22 cellular contexts compared by ENCODE assay signal in the genomic region with DNA sequence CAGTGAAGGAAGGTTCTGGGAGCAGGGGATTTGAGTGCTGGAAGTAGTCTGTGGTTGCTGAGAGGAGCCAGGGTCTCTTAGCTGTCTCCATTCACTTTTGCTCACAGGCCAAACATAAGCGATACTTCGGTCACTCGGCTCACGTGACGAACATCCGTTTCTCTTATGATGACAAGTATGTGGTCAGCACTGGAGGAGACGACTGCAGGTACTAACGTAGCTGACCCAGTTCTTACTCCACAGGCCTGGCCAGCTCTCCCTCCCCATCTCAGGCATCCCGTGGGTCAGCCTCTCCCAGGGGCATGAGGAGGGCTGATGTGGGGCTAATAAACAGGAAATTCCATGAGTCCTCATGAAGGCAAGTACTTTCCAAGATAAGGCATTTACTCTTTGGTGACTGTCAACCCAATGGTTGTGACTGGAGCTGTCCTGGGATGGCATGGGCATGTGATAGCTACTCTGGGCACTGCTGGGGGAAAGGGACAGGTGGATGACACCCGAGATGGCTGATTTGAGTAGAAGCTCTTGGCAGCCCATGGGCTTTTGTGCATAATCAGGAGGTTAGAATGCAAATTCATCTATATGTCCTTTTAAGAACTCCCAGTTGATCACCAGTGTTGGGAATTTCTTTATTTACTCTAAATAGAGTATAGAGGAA.
DNase-seq lines count a peak whose midpoint lies in the region; ATAC-seq, FAIRE-seq and TF ChIP-seq lines count a peak whose summit lies in the region.
"Had no signal": no experiment of that assay in that cellular context is flagged by ENCODE, and none has a peak within 500 bp of the region (broad histone marks: within the 10 kb centered on the region; RNA-seq: fewer than 3 reads in every experiment).

No MANE protein-coding gene starts in this region.

- peaks cover 16% of the 10 kb centered on the region for H3K4me1 ChIP-seq in endothelial cell of umbilical vein (ENCODE audit: control insufficient read depth, extremely low read depth, insufficient read depth, low read length)
- H3K4me1 ChIP-seq: breast epithelium, HAP-1, SJCRH30 had no signal

- H3K27ac ChIP-seq in RWPE1, result peak overlapping the region; percentile 76
- H3K27ac ChIP-seq in endothelial cell of umbilical vein (ENCODE audit: insufficient read depth, low read depth, low read length), result no peak overlapping the region
- H3K27ac ChIP-seq: breast epithelium, neural progenitor cell, SJCRH30 had no signal

- H3K27ac Mint-ChIP-seq in progenitor cell of endocrine pancreas, result peak overlapping the region; percentile 17
- H3K27ac Mint-ChIP-seq: activated B cell treated with CpG ODN at 0.5 μM for 24 hours; activated naive CD8-positive, alpha-beta T cell treated with anti-CD3 and anti-CD28 coated beads for 36 hours; memory B cell; neural progenitor cell had no signal

- H3K27me3 ChIP-seq in endothelial cell of umbilical vein (ENCODE audit: control insufficient read depth in 2 of 2, insufficient read depth in 2 of 2, low read length in 2 of 2), result no peaks in the 10 kb centered on the region
- H3K27me3 ChIP-seq: breast epithelium, neural progenitor cell, SJCRH30 had no signal

- peaks cover 3 to 27% of the 10 kb centered on the region in 2 experiments for H3K36me3 ChIP-seq in endothelial cell of umbilical vein (ENCODE audit: control insufficient read depth in 2 of 2, extremely low read depth in 1 of 2, insufficient read depth in 2 of 2, low read length in 2 of 2)
- H3K36me3 ChIP-seq: breast epithelium had no signal

- H3K4me3 ChIP-seq in endothelial cell of umbilical vein (replicated peaks in 1 of 3; ENCODE audit: insufficient read depth in 1 of 3, low read depth in 1 of 3, low read length in 3 of 3), result no peak overlapping the region
- H3K4me3 ChIP-seq: breast epithelium, HAP-1, heart right ventricle, neural progenitor cell, SJCRH30 had no signal

- peaks cover 19% of the 10 kb centered on the region for H3K36me3 Mint-ChIP-seq in progenitor cell of endocrine pancreas (ENCODE audit: insufficient read depth)

- H3K4me1 Mint-ChIP-seq in progenitor cell of endocrine pancreas (ENCODE audit: low read depth), result no peaks in the 10 kb centered on the region

- H3K4me2 ChIP-seq in endothelial cell of umbilical vein (ENCODE audit: insufficient read depth, low read length), result no peak overlapping the region
- H3K4me2 ChIP-seq: neural progenitor cell had no signal

- H3K9me1 ChIP-seq in endothelial cell of umbilical vein (replicated peaks; ENCODE audit: control insufficient read depth, extremely low read depth, insufficient read depth, low read length), result no peaks in the 10 kb centered on the region

- no peaks in the 10 kb centered on the region for H3K27me3 Mint-ChIP-seq in progenitor cell of endocrine pancreas
- H3K27me3 Mint-ChIP-seq: activated B cell treated with CpG ODN at 0.5 μM for 24 hours; activated naive CD8-positive, alpha-beta T cell treated with anti-CD3 and anti-CD28 coated beads for 36 hours; memory B cell had no signal

- no peak overlapping the region for H2AFZ ChIP-seq in endothelial cell of umbilical vein (ENCODE audit: low read depth, low read length)
- H2AFZ ChIP-seq: neural progenitor cell had no signal

- H3K9ac ChIP-seq in endothelial cell of umbilical vein (replicated peaks; ENCODE audit: extremely low read depth, insufficient read depth, low read length), result no peak overlapping the region
- H3K9ac ChIP-seq: neural progenitor cell had no signal

- no peak for ATAC-seq in GM18505 (IDR thresholded peaks at IDR 0.05; ENCODE audit: unreplicated experiment)
- ATAC-seq in HG03159 (IDR thresholded peaks at IDR 0.05; ENCODE audit: unreplicated experiment), result no peak
- ATAC-seq: sciatic nerve had no signal

- POLR2A ChIA-PET in RWPE1 (lab: Yijun Ruan, JAX; ENCODE audit: low non-redundant PET), result no interaction called here
- POLR2A ChIA-PET in endothelial cell of umbilical vein (lab: Charles Lee), result no interaction called here

- CTCF ChIA-PET in RWPE1 (lab: Yijun Ruan, JAX) (no interaction called here), endothelial cell of umbilical vein (lab: Charles Lee) (interaction anchor here (1.0 to 1.9 kb wide), 4 partner anchors 9 to 199 kb away, joined by 3 to 7 read pairs (median 4); no protein-coding TSS in a partner anchor)

- peak; percentile 10 for TF ChIP-seq POLR2A in GM18505 (IDR thresholded peaks at IDR 0.05; ENCODE audit: borderline replicate concordance, extremely low read depth, insufficient read depth, insufficient read length)
- peak; percentile 56 for TF ChIP-seq POLR2A in endothelial cell of umbilical vein (IDR thresholded peaks at IDR 0.05; ENCODE audit: low read depth, low read length)

- no peaks in the 10 kb centered on the region for H3K9me3 Mint-ChIP-seq in progenitor cell of endocrine pancreas (ENCODE audit: low read depth)
- H3K9me3 Mint-ChIP-seq: activated B cell treated with CpG ODN at 0.5 μM for 24 hours, neural progenitor cell had no signal

- no peak overlapping the region for H3K4me3 Mint-ChIP-seq in progenitor cell of endocrine pancreas (ENCODE audit: low read depth)
- H3K4me3 Mint-ChIP-seq: activated B cell treated with CpG ODN at 0.5 μM for 24 hours; activated naive CD8-positive, alpha-beta T cell treated with anti-CD3 and anti-CD28 coated beads for 36 hours; memory B cell; neural progenitor cell had no signal

- FAIRE-seq in endothelial cell of umbilical vein (lab: Jason Lieb, UNC), result no peak
- FAIRE-seq: G401.6 had no signal

- intact Hi-C loops in endothelial cell of umbilical vein (cut with micrococcal nuclease), result no loop called here

- no peaks in the 10 kb centered on the region for H3K9me3 ChIP-seq in endothelial cell of umbilical vein (replicated peaks; ENCODE audit: control insufficient read depth, insufficient read depth, low read length)
- H3K9me3 ChIP-seq: breast epithelium, HAP-1, heart right ventricle, SJCRH30 had no signal

- dilution Hi-C loops in endothelial cell of umbilical vein (cut with MboI; ENCODE audit: extremely low pct_ligation_motif_present, low sequenced_read_pairs), result no loop called here

- H4K20me1 ChIP-seq in endothelial cell of umbilical vein (replicated peaks; ENCODE audit: control insufficient read depth, extremely low read depth, insufficient read depth, low read length), result peaks cover 9% of the 10 kb centered on the region

- TF ChIP-seq CTCF in RWPE1 (conservative IDR thresholded peaks at IDR 0.05; ENCODE audit: low read depth) (no peak), endothelial cell of umbilical vein (IDR thresholded peaks at IDR 0.05; ENCODE audit: extremely low read depth in 1 of 2, insufficient read depth in 1 of 2, low read depth in 1 of 2, low read length in 2 of 2) (no peak), progenitor cell of endocrine pancreas (IDR thresholded peaks at IDR 0.05; ENCODE audit: unreplicated experiment) (no peak)

- DNase-seq in RWPE1 (ENCODE audit: low spot score) (no peak), endothelial cell of umbilical vein (ENCODE audit: low read depth, low spot score) (no peak), progenitor cell of endocrine pancreas (ENCODE audit: low spot score, unreplicated experiment) (no peak), SKM-1 treated with dmso at 0.1 percent for 144 hours (lab: John Stamatoyannopoulos, UW; ENCODE audit: unreplicated experiment) (no peak)
- DNase-seq in activated CD4-positive, alpha-beta T cell treated with anti-CD3 and anti-CD28 coated beads for 4 hours, result no peak
- DNase-seq: activated B cell treated with CpG ODN at 0.5 μM for 24 hours; activated naive CD8-positive, alpha-beta T cell treated with anti-CD3 and anti-CD28 coated beads for 36 hours; effector CD4-positive, alpha-beta T cell; KG1; NCI-H1048; NCI-H510A; stimulated activated CD4-positive, alpha-beta T cell treated with anti-CD3 and anti-CD28 coated beads, Interleukin-2, amount 100 ng/mL, for 24 hours had no signal

- H3K79me2 ChIP-seq in endothelial cell of umbilical vein (ENCODE audit: control insufficient read depth, insufficient read depth, low read length), result peaks cover 35% of the 10 kb centered on the region

- BruUV-seq in endothelial cell of umbilical vein (replicated peaks; lab: Mats Ljungman, UMichigan), result no TSS peak

TF ChIP-seq in endothelial cell of umbilical vein, 7 proteins besides CTCF, POLR2A, EP300 and RAD21:
- TF ChIP-seq MAX (IDR thresholded peaks at IDR 0.05; ENCODE audit: insufficient read depth, insufficient read length) (no peak), POLR2AphosphoS5 (IDR thresholded peaks at IDR 0.05; ENCODE audit: insufficient read depth, low read depth, low read length) (peak; percentile 25)
